ENCODE assay signal across 30 cellular contexts in the genomic region with DNA sequence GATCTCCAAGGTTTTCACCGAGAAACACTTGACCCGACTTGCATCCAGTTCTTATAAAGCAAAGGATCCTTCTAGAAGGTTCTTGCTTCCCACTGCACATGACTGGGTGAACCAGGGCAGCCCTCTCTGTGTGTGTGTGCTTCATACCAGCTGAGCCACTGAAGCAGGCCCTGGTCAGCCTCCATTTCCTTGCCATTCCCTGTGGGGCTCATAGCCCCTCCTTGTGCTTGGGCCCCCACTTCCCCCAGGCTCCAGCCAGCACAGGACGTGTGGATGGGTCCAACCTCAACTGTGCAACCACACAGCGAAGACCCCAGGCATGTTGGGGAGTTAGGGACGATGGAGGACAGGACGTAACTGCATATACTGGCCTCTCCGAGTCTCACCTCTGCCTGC. TPM values are rescaled to one million over a fixed set of nuclear protein-coding genes. Genes with fewer than 3 reads are reported as not detected.
A peak's percentile ranks its signal among the peaks of the same experiment; 100 is the strongest.
DNase-seq lines count a peak whose midpoint lies in the region; ATAC-seq, FAIRE-seq and TF ChIP-seq lines count a peak whose summit lies in the region.
"Had no signal": no experiment of that assay in that cellular context is flagged by ENCODE, and none has a peak within 500 bp of the region (broad histone marks: within the 10 kb centered on the region; RNA-seq: fewer than 3 reads in every experiment).

No MANE protein-coding gene starts in this region.

- POLR2A ChIA-PET in activated CD4-positive, alpha-beta memory T cell treated with anti-CD3 and anti-CD28 coated beads for 36 hours (lab: Charles Lee), result no interaction called here
- POLR2A ChIA-PET in activated CD4-positive, alpha-beta memory T cell treated with anti-CD3 and anti-CD28 coated beads, Interleukin-2, amount 10 ng/mL, durations not matched to agents 7 days and 5 days (lab: Charles Lee), result no interaction called here

- intact Hi-C loops in activated CD4-positive, alpha-beta memory T cell treated with anti-CD3 and anti-CD28 coated beads for 36 hours (cut with micrococcal nuclease), result no loop called here
- intact Hi-C loops in testis (cut with DNase I; ENCODE audit: low total_unique reads), result no loop called here

- no peak for TF ChIP-seq POLR2A in testis (IDR thresholded peaks at IDR 0.05)

- no peak overlapping the region for H3K27ac Mint-ChIP-seq in activated CD4-positive, alpha-beta memory T cell treated with anti-CD3 and anti-CD28 coated beads for 36 hours
- H3K27ac Mint-ChIP-seq in activated CD4-positive, alpha-beta memory T cell treated with anti-CD3 and anti-CD28 coated beads, Interleukin-2, amount 10 ng/mL, durations not matched to agents 7 days and 5 days, result no peak overlapping the region
- H3K27ac Mint-ChIP-seq in nephron progenitor cell, result peak overlapping the region; percentile 87
- peak overlapping the region in 1 of 2 donors; percentile 27 for H3K27ac Mint-ChIP-seq in stimulated activated naive CD8-positive, alpha-beta T cell treated with anti-CD3 and anti-CD28 coated beads, Interleukin-15, amount 100 ng/mL, for 72 hours
- H3K27ac Mint-ChIP-seq: activated CD4-positive, alpha-beta T cell treated with anti-CD3 and anti-CD28 coated beads, Interleukin-2, amount 10 ng/mL, durations not matched to agents 7 days and 5 days; CD4-positive, alpha-beta T cell; IgD-negative memory B cell; nephron; stimulated activated memory B cell treated with anti-CD40 and anti-IgM and Interleukin-4, amounts not matched to agents 10 μg/mL and 1 μg/mL and 100 μg/mL, for 72 hours; T-helper 17 cell had no signal

- FAIRE-seq in bronchial epithelial cell (lab: Jason Lieb, UNC), result peak; percentile 86

- no peak for ATAC-seq in stimulated activated naive CD8-positive, alpha-beta T cell treated with anti-CD3 and anti-CD28 coated beads, Interleukin-15, amount 100 ng/mL, for 72 hours
- ATAC-seq: foreskin keratinocyte; stimulated activated memory B cell treated with anti-CD40 and anti-IgM and Interleukin-4, amounts not matched to agents 10 μg/mL and 1 μg/mL and 100 μg/mL, for 72 hours; T-helper 17 cell had no signal

- 86 to 92% methylated on average over 2 to 7 of the region's 7 CpGs for WGBS in testis, 2 donors

- no peak overlapping the region for H3K4me3 ChIP-seq in bronchial epithelial cell (ENCODE audit: low read depth, low read length)
- H3K4me3 ChIP-seq in testis, result no peak overlapping the region
- H3K4me3 ChIP-seq in WERI-Rb-1 (ENCODE audit: low read depth, low read length), result no peak overlapping the region
- H3K4me3 ChIP-seq: colonic mucosa, left ventricle myocardium inferior, SK-N-MC, smooth muscle cell, thyroid gland had no signal

- no peak for TF ChIP-seq CTCF in bronchial epithelial cell (IDR thresholded peaks at IDR 0.05; ENCODE audit: insufficient read depth, low read length, severe bottlenecking)
- TF ChIP-seq CTCF in nephron progenitor cell (IDR thresholded peaks at IDR 0.05), result no peak
- TF ChIP-seq CTCF in testis (IDR thresholded peaks at IDR 0.05), result no peak
- no peak for TF ChIP-seq CTCF in WERI-Rb-1 (IDR thresholded peaks at IDR 0.05; ENCODE audit: low read depth, low read length)

- H3K27me3 Mint-ChIP-seq in activated CD4-positive, alpha-beta memory T cell treated with anti-CD3 and anti-CD28 coated beads for 36 hours, result peaks cover 7% of the 10 kb centered on the region
- H3K27me3 Mint-ChIP-seq in activated CD4-positive, alpha-beta memory T cell treated with anti-CD3 and anti-CD28 coated beads, Interleukin-2, amount 10 ng/mL, durations not matched to agents 7 days and 5 days, result no peaks in the 10 kb centered on the region
- H3K27me3 Mint-ChIP-seq in nephron progenitor cell (ENCODE audit: low read depth, poor library complexity), result peaks cover 11% of the 10 kb centered on the region
- peaks cover 31% of the 10 kb centered on the region for H3K27me3 Mint-ChIP-seq in stimulated activated naive CD8-positive, alpha-beta T cell treated with anti-CD3 and anti-CD28 coated beads, Interleukin-15, amount 100 ng/mL, for 72 hours
- H3K27me3 Mint-ChIP-seq: activated CD4-positive, alpha-beta T cell treated with anti-CD3 and anti-CD28 coated beads, Interleukin-2, amount 10 ng/mL, durations not matched to agents 7 days and 5 days had no signal

- no peaks in the 10 kb centered on the region for H3K36me3 ChIP-seq in bronchial epithelial cell (ENCODE audit: control insufficient read depth, insufficient read depth, low read length)
- no peaks in the 10 kb centered on the region for H3K36me3 ChIP-seq in testis (ENCODE audit: low read depth, missing control alignments)
- no peaks in the 10 kb centered on the region for H3K36me3 ChIP-seq in WERI-Rb-1
- H3K36me3 ChIP-seq: brain microvascular endothelial cell, colonic mucosa, left ventricle myocardium inferior, thyroid gland had no signal

- no peaks in the 10 kb centered on the region for H3K4me1 Mint-ChIP-seq in activated CD4-positive, alpha-beta memory T cell treated with anti-CD3 and anti-CD28 coated beads for 36 hours (ENCODE audit: low read depth)
- no peaks in the 10 kb centered on the region for H3K4me1 Mint-ChIP-seq in activated CD4-positive, alpha-beta memory T cell treated with anti-CD3 and anti-CD28 coated beads, Interleukin-2, amount 10 ng/mL, durations not matched to agents 7 days and 5 days
- peaks cover 22% of the 10 kb centered on the region for H3K4me1 Mint-ChIP-seq in nephron progenitor cell
- no peaks in the 10 kb centered on the region for H3K4me1 Mint-ChIP-seq in stimulated activated naive CD8-positive, alpha-beta T cell treated with anti-CD3 and anti-CD28 coated beads, Interleukin-15, amount 100 ng/mL, for 72 hours
- H3K4me1 Mint-ChIP-seq: activated CD4-positive, alpha-beta T cell treated with anti-CD3 and anti-CD28 coated beads, Interleukin-2, amount 10 ng/mL, durations not matched to agents 7 days and 5 days; IgD-negative memory B cell; nephron; stimulated activated memory B cell treated with anti-CD40 and anti-IgM and Interleukin-4, amounts not matched to agents 10 μg/mL and 1 μg/mL and 100 μg/mL, for 72 hours; T-helper 17 cell had no signal

- H3K4me1 ChIP-seq in testis, result peaks cover 10% of the 10 kb centered on the region
- H3K4me1 ChIP-seq: colonic mucosa, foreskin keratinocyte, thyroid gland had no signal

- peaks cover 2% of the 10 kb centered on the region for H3K9me3 Mint-ChIP-seq in activated CD4-positive, alpha-beta memory T cell treated with anti-CD3 and anti-CD28 coated beads for 36 hours
- no peaks in the 10 kb centered on the region for H3K9me3 Mint-ChIP-seq in activated CD4-positive, alpha-beta memory T cell treated with anti-CD3 and anti-CD28 coated beads, Interleukin-2, amount 10 ng/mL, durations not matched to agents 7 days and 5 days
- H3K9me3 Mint-ChIP-seq in nephron progenitor cell, result no peaks in the 10 kb centered on the region
- H3K9me3 Mint-ChIP-seq in stimulated activated naive CD8-positive, alpha-beta T cell treated with anti-CD3 and anti-CD28 coated beads, Interleukin-15, amount 100 ng/mL, for 72 hours, result no peaks in the 10 kb centered on the region
- H3K9me3 Mint-ChIP-seq: activated CD4-positive, alpha-beta T cell treated with anti-CD3 and anti-CD28 coated beads, Interleukin-2, amount 10 ng/mL, durations not matched to agents 7 days and 5 days; CD4-positive, alpha-beta T cell; IgD-negative memory B cell; nephron; stimulated activated memory B cell treated with anti-CD40 and anti-IgM and Interleukin-4, amounts not matched to agents 10 μg/mL and 1 μg/mL and 100 μg/mL, for 72 hours had no signal

- H3K4me3 Mint-ChIP-seq in activated CD4-positive, alpha-beta memory T cell treated with anti-CD3 and anti-CD28 coated beads for 36 hours, result no peak overlapping the region
- no peak overlapping the region for H3K4me3 Mint-ChIP-seq in activated CD4-positive, alpha-beta memory T cell treated with anti-CD3 and anti-CD28 coated beads, Interleukin-2, amount 10 ng/mL, durations not matched to agents 7 days and 5 days
- no peak overlapping the region for H3K4me3 Mint-ChIP-seq in nephron progenitor cell
- H3K4me3 Mint-ChIP-seq in stimulated activated naive CD8-positive, alpha-beta T cell treated with anti-CD3 and anti-CD28 coated beads, Interleukin-15, amount 100 ng/mL, for 72 hours, result no peak overlapping the region
- H3K4me3 Mint-ChIP-seq: activated CD4-positive, alpha-beta T cell treated with anti-CD3 and anti-CD28 coated beads, Interleukin-2, amount 10 ng/mL, durations not matched to agents 7 days and 5 days; CD4-positive, alpha-beta T cell; IgD-negative memory B cell; nephron; stimulated activated memory B cell treated with anti-CD40 and anti-IgM and Interleukin-4, amounts not matched to agents 10 μg/mL and 1 μg/mL and 100 μg/mL, for 72 hours; T-helper 17 cell had no signal

- CTCF ChIA-PET in activated CD4-positive, alpha-beta memory T cell treated with anti-CD3 and anti-CD28 coated beads for 36 hours (lab: Charles Lee), result interaction anchor here (1.5 kb wide), 1 partner anchor 47 kb away, joined by 4 read pairs; no protein-coding TSS in a partner anchor
- CTCF ChIA-PET in activated CD4-positive, alpha-beta memory T cell treated with anti-CD3 and anti-CD28 coated beads, Interleukin-2, amount 10 ng/mL, durations not matched to agents 7 days and 5 days (lab: Charles Lee), result no interaction called here

- H3K36me3 Mint-ChIP-seq in activated CD4-positive, alpha-beta memory T cell treated with anti-CD3 and anti-CD28 coated beads for 36 hours, result no peaks in the 10 kb centered on the region
- H3K36me3 Mint-ChIP-seq in activated CD4-positive, alpha-beta memory T cell treated with anti-CD3 and anti-CD28 coated beads, Interleukin-2, amount 10 ng/mL, durations not matched to agents 7 days and 5 days (ENCODE audit: low read depth), result no peaks in the 10 kb centered on the region
- H3K36me3 Mint-ChIP-seq in nephron progenitor cell (ENCODE audit: low read depth), result no peaks in the 10 kb centered on the region
- H3K36me3 Mint-ChIP-seq: IgD-negative memory B cell; stimulated activated memory B cell treated with anti-CD40 and anti-IgM and Interleukin-4, amounts not matched to agents 10 μg/mL and 1 μg/mL and 100 μg/mL, for 72 hours had no signal

- peak; percentile 5 for DNase-seq in activated CD4-positive, alpha-beta memory T cell treated with anti-CD3 and anti-CD28 coated beads for 36 hours
- no peak for DNase-seq in activated CD4-positive, alpha-beta memory T cell treated with anti-CD3 and anti-CD28 coated beads, Interleukin-2, amount 10 ng/mL, durations not matched to agents 7 days and 5 days
- DNase-seq in bronchial epithelial cell (ENCODE audit: low read depth) (no peak), nephron progenitor cell (no peak), testis (peak; percentile 13), NCI-H345 (lab: John Stamatoyannopoulos, UW) (no peak), WERI-Rb-1 (no peak)
- DNase-seq in stimulated activated naive CD8-positive, alpha-beta T cell treated with anti-CD3 and anti-CD28 coated beads, Interleukin-15, amount 100 ng/mL, for 72 hours, result no peak
- DNase-seq: activated CD4-positive, alpha-beta T cell treated with anti-CD3 and anti-CD28 coated beads, Interleukin-2, amount 10 ng/mL, durations not matched to agents 7 days and 5 days; brain microvascular endothelial cell; colonic mucosa; effector memory CD4-positive, alpha-beta T cell; foreskin keratinocyte; left ventricle myocardium inferior; NCI-H1105; NCI-H2029; NCI-H226; NCI-H774; stimulated activated CD4-positive, alpha-beta T cell treated with anti-CD3 and anti-CD28 coated beads, Interleukin-4, amount 100 ng/mL, for 1 hour; thyroid gland had no signal

- no peak overlapping the region for H3K27ac ChIP-seq in testis
- H3K27ac ChIP-seq in WERI-Rb-1, result no peak overlapping the region
- H3K27ac ChIP-seq: brain microvascular endothelial cell, colonic mucosa, foreskin keratinocyte, left ventricle myocardium inferior, RWPE1, thyroid gland had no signal

- H3K9me3 ChIP-seq in testis, result no peaks in the 10 kb centered on the region
- H3K9me3 ChIP-seq in WERI-Rb-1 (ENCODE audit: severe bottlenecking), result no peaks in the 10 kb centered on the region
- H3K9me3 ChIP-seq: colonic mucosa, left ventricle myocardium inferior, thyroid gland had no signal

- H3K27me3 ChIP-seq in bronchial epithelial cell (ENCODE audit: control insufficient read depth, insufficient read depth, low read length) (peaks cover 1% of the 10 kb centered on the region), testis (no peaks in the 10 kb centered on the region), WERI-Rb-1 (ENCODE audit: insufficient read depth, low read depth, severe bottlenecking) (no peaks in the 10 kb centered on the region)
- H3K27me3 ChIP-seq: colonic mucosa, thyroid gland had no signal

RNA-seq across cellular contexts. Expression of gene KLF15, which starts 15.5 kb away (rescaled TPM):
- under 1 TPM; 0.40 to 0.46 TPM for total RNA-seq in activated CD4-positive, alpha-beta memory T cell treated with anti-CD3 and anti-CD28 coated beads for 36 hours
- total RNA-seq in activated CD4-positive, alpha-beta memory T cell treated with anti-CD3 and anti-CD28 coated beads, Interleukin-2, amount 10 ng/mL, durations not matched to agents 7 days and 5 days, result not detected
- total RNA-seq in bronchial epithelial cell, result 0.26 and 3.4 TPM in 2 replicates
- total RNA-seq in testis, result 10 to 100 TPM; 32.0 to 36.1 TPM
- 8.5 TPM for polyA plus RNA-seq in testis (ENCODE audit: insufficient read depth, low read depth, low replicate concordance)
- total RNA-seq: activated CD4-positive, alpha-beta T cell treated with anti-CD3 and anti-CD28 coated beads, Interleukin-2, amount 10 ng/mL, durations not matched to agents 7 days and 5 days; smooth muscle cell had no signal
- polyA plus RNA-seq: foreskin keratinocyte, IgD-negative memory B cell, smooth muscle cell had no signal

RNA-seq across cellular contexts. Expression of gene CFAP100, which starts 53.0 kb away (rescaled TPM):
- total RNA-seq in activated CD4-positive, alpha-beta memory T cell treated with anti-CD3 and anti-CD28 coated beads for 36 hours, result not detected
- total RNA-seq in activated CD4-positive, alpha-beta memory T cell treated with anti-CD3 and anti-CD28 coated beads, Interleukin-2, amount 10 ng/mL, durations not matched to agents 7 days and 5 days, result not detected
- total RNA-seq in bronchial epithelial cell (not detected in 2 replicates), testis (10 to 100 TPM; 21.4 to 56.2 TPM)
- 74.2 TPM for polyA plus RNA-seq in testis (ENCODE audit: insufficient read depth, low read depth, low replicate concordance)
- total RNA-seq: activated CD4-positive, alpha-beta T cell treated with anti-CD3 and anti-CD28 coated beads, Interleukin-2, amount 10 ng/mL, durations not matched to agents 7 days and 5 days; CD4-positive, alpha-beta T cell; colonic mucosa; foreskin keratinocyte; left ventricle myocardium inferior; smooth muscle cell; T-helper 17 cell; thyroid gland had no signal
- polyA plus RNA-seq: adipose tissue, esophagus, foreskin keratinocyte, IgD-negative memory B cell, smooth muscle cell had no signal

Comparison
In these comparisons a context has a peak if more than half of its experiments do, and no peak if none do; other contexts are left out.
1. DNase-seq: peak in activated CD4-positive, alpha-beta memory T cell treated with anti-CD3 and anti-CD28 coated beads for 36 hours (single experiment) and testis (single experiment); none in activated CD4-positive, alpha-beta memory T cell treated with anti-CD3 and anti-CD28 coated beads, Interleukin-2, amount 10 ng/mL, durations not matched to agents 7 days and 5 days (single experiment), bronchial epithelial cell (single experiment), nephron progenitor cell (single experiment), stimulated activated naive CD8-positive, alpha-beta T cell treated with anti-CD3 and anti-CD28 coated beads, Interleukin-15, amount 100 ng/mL, for 72 hours (0 of 2), NCI-H345 (single experiment) and WERI-Rb-1 (single experiment).
2. RNA of gene CFAP100, which starts 53.0 kb away (total RNA-seq): 21.4 to 56.2 TPM in testis; not detected in activated CD4-positive, alpha-beta memory T cell treated with anti-CD3 and anti-CD28 coated beads for 36 hours, not detected in activated CD4-positive, alpha-beta memory T cell treated with anti-CD3 and anti-CD28 coated beads, Interleukin-2, amount 10 ng/mL, durations not matched to agents 7 days and 5 days and not detected in bronchial epithelial cell; every median in the first group is over 10 times any median in the second.